26 cellular contexts compared by ENCODE assay signal in genomic region chr6:15485875-15486274, GRCh38.
DNase-seq lines count a peak whose midpoint lies in the region; ATAC-seq, FAIRE-seq and TF ChIP-seq lines count a peak whose summit lies in the region.
"Had no signal": no experiment of that assay in that cellular context is flagged by ENCODE, and none has a peak within 500 bp of the region (broad histone marks: within the 10 kb centered on the region; RNA-seq: fewer than 3 reads in every experiment).

No MANE protein-coding gene starts in this region.

- H3K4me1 ChIP-seq in right cardiac atrium (ENCODE audit: control insufficient read depth, insufficient read depth, low read length), result peaks cover 8% of the 10 kb centered on the region
- H3K4me1 ChIP-seq: ascending aorta had no signal

- TF ChIP-seq POLR2A in H54 (IDR thresholded peaks at IDR 0.05; ENCODE audit: low read depth, low read length) (no peak), GM12891 (IDR thresholded peaks at IDR 0.05; ENCODE audit: low read depth, low read length) (no peak)

- no peaks in the 10 kb centered on the region for H3K9me3 ChIP-seq in CD4-positive, alpha-beta T cell (ENCODE audit: control insufficient read depth, low read length)
- H3K9me3 ChIP-seq in right cardiac atrium (ENCODE audit: control insufficient read depth, low read length), result no peaks in the 10 kb centered on the region
- H3K9me3 ChIP-seq: ascending aorta, esophagus squamous epithelium, transverse colon had no signal

- CTCF ChIA-PET in CD4-positive, alpha-beta T cell (lab: Charles Lee), result interaction anchor here (0.7 kb wide), 2 partner anchors 108 to 735 kb away, joined by 3 read pairs; no protein-coding TSS in a partner anchor
- CTCF ChIA-PET in WTC11 (lab: Charles Lee), result interaction anchor here (0.6 kb wide), 1 partner anchor 1088 kb away, joined by 4 read pairs; no protein-coding TSS in a partner anchor

- H3K27me3 Mint-ChIP-seq in CD14-positive monocyte (ENCODE audit: low read depth in 3 of 3) (no peaks in the 10 kb centered on the region), WTC11 (ENCODE audit: low read depth) (no peaks in the 10 kb centered on the region), memory B cell (no peaks in the 10 kb centered on the region)
- no peaks in the 10 kb centered on the region for H3K27me3 Mint-ChIP-seq in CD4-positive, alpha-beta T cell
- H3K27me3 Mint-ChIP-seq: activated CD4-positive, alpha-beta T cell treated with anti-CD3 and anti-CD28 coated beads, Interleukin-2, amount 10 ng/mL, durations not matched to agents 7 days and 5 days; activated naive CD4-positive, alpha-beta T cell treated with anti-CD3 and anti-CD28 coated beads, Interleukin-2, amount 10 ng/mL, durations not matched to agents 7 days and 5 days; central memory CD8-positive, alpha-beta T cell; progenitor cell of endocrine pancreas had no signal

- 81% methylated on average over 1 of the region's 1 CpG for WGBS in right cardiac atrium

- POLR2A ChIA-PET in CD4-positive, alpha-beta T cell (lab: Charles Lee), result no interaction called here
- POLR2A ChIA-PET in WTC11 (lab: Charles Lee), result interaction anchor here (0.6 kb wide), 2 partner anchors 365 to 611 kb away, joined by 3 to 5 read pairs; no protein-coding TSS in a partner anchor

- FAIRE-seq in H54 (lab: Jason Lieb, UNC) (no peak), GM12891 (lab: Jason Lieb, UNC) (no peak)
- FAIRE-seq: GM12892 had no signal

- H3K9me3 Mint-ChIP-seq in CD14-positive monocyte (peaks cover 0 to 2% (median 0%) of the 10 kb centered on the region in 7 donors), WTC11 (no peaks in the 10 kb centered on the region), memory B cell (no peaks in the 10 kb centered on the region)
- no peaks in the 10 kb centered on the region for H3K9me3 Mint-ChIP-seq in CD4-positive, alpha-beta T cell
- H3K9me3 Mint-ChIP-seq: activated CD4-positive, alpha-beta T cell treated with anti-CD3 and anti-CD28 coated beads, Interleukin-2, amount 10 ng/mL, durations not matched to agents 7 days and 5 days; activated naive CD4-positive, alpha-beta T cell treated with anti-CD3 and anti-CD28 coated beads, Interleukin-2, amount 10 ng/mL, durations not matched to agents 7 days and 5 days; central memory CD8-positive, alpha-beta T cell; H9; neural progenitor cell had no signal

- H3K27ac Mint-ChIP-seq in CD14-positive monocyte (peak overlapping the region in 6 of 7 donors; percentile 24 to 82 (median 57)), WTC11 (peak overlapping the region; percentile 23), memory B cell (peak overlapping the region; percentile 50)
- H3K27ac Mint-ChIP-seq in CD4-positive, alpha-beta T cell, result peak overlapping the region; percentile 4
- H3K27ac Mint-ChIP-seq: activated CD4-positive, alpha-beta T cell treated with anti-CD3 and anti-CD28 coated beads, Interleukin-2, amount 10 ng/mL, durations not matched to agents 7 days and 5 days; activated naive CD4-positive, alpha-beta T cell treated with anti-CD3 and anti-CD28 coated beads, Interleukin-2, amount 10 ng/mL, durations not matched to agents 7 days and 5 days; neural progenitor cell; progenitor cell of endocrine pancreas had no signal

- no peak overlapping the region for H3K27ac ChIP-seq in CD4-positive, alpha-beta T cell (ENCODE audit: low read depth, low read length)
- no peak overlapping the region for H3K27ac ChIP-seq in right cardiac atrium (ENCODE audit: low read length)
- H3K27ac ChIP-seq: ascending aorta, esophagus squamous epithelium, neural progenitor cell, transverse colon had no signal

- intact Hi-C loops in CD14-positive monocyte (cut with micrococcal nuclease) (no loop called here), right cardiac atrium (cut with DNase I) (no loop called here)
- intact Hi-C loops in CD4-positive, alpha-beta T cell (cut with DNase I, micrococcal nuclease), result no loop called here

- TF ChIP-seq CTCF in CD14-positive monocyte (IDR thresholded peaks at IDR 0.05) (no peak), WTC11 (IDR thresholded peaks at IDR 0.05) (no peak)
- no peak for TF ChIP-seq CTCF in CD4-positive, alpha-beta T cell (IDR thresholded peaks at IDR 0.05)

- H3K36me3 Mint-ChIP-seq in CD14-positive monocyte, result peaks cover 53 to 55% of the 10 kb centered on the region in 2 donors
- peaks cover 35% of the 10 kb centered on the region for H3K36me3 Mint-ChIP-seq in CD4-positive, alpha-beta T cell (ENCODE audit: low read depth)
- H3K36me3 Mint-ChIP-seq in WTC11, result peaks cover 23% of the 10 kb centered on the region
- H3K36me3 Mint-ChIP-seq in memory B cell, result peaks cover 16% of the 10 kb centered on the region

- H3K4me3 Mint-ChIP-seq in CD14-positive monocyte (no peak overlapping the region), WTC11 (no peak overlapping the region), memory B cell (no peak overlapping the region)
- no peak overlapping the region for H3K4me3 Mint-ChIP-seq in CD4-positive, alpha-beta T cell
- H3K4me3 Mint-ChIP-seq: activated CD4-positive, alpha-beta T cell treated with anti-CD3 and anti-CD28 coated beads, Interleukin-2, amount 10 ng/mL, durations not matched to agents 7 days and 5 days; activated naive CD4-positive, alpha-beta T cell treated with anti-CD3 and anti-CD28 coated beads, Interleukin-2, amount 10 ng/mL, durations not matched to agents 7 days and 5 days; central memory CD8-positive, alpha-beta T cell; H9; neural progenitor cell had no signal

- no peaks in the 10 kb centered on the region for H3K27me3 ChIP-seq in CD4-positive, alpha-beta T cell (ENCODE audit: control insufficient read depth, insufficient read depth, low read length)
- H3K27me3 ChIP-seq in right cardiac atrium (ENCODE audit: control insufficient read depth, insufficient read depth), result no peaks in the 10 kb centered on the region
- H3K27me3 ChIP-seq: ascending aorta, esophagus squamous epithelium, neural progenitor cell, transverse colon had no signal

- ATAC-seq in CD4-positive, alpha-beta T cell (ENCODE audit: poor library complexity), result no peak
- ATAC-seq in WTC11 (no peak), memory B cell (ENCODE audit: low read depth) (no peak), right cardiac atrium (no peak), GM19035 (IDR thresholded peaks at IDR 0.05; ENCODE audit: unreplicated experiment) (no peak)
- ATAC-seq: left cardiac atrium had no signal

- H3K4me3 ChIP-seq in right cardiac atrium (ENCODE audit: low read length), result no peak overlapping the region
- H3K4me3 ChIP-seq: ascending aorta, esophagus squamous epithelium, neural progenitor cell, transverse colon had no signal

- H3K4me1 Mint-ChIP-seq in CD14-positive monocyte, result peaks cover 40% of the 10 kb centered on the region
- H3K4me1 Mint-ChIP-seq in CD4-positive, alpha-beta T cell (ENCODE audit: low read depth), result peaks cover 66% of the 10 kb centered on the region
- peaks cover 83% of the 10 kb centered on the region for H3K4me1 Mint-ChIP-seq in WTC11
- H3K4me1 Mint-ChIP-seq in memory B cell, result peaks cover 23% of the 10 kb centered on the region

- DNase-seq in CD14-positive monocyte (ENCODE audit: low spot score), result no peak
- no peak for DNase-seq in CD4-positive, alpha-beta T cell
- no peak for DNase-seq in WTC11 (ENCODE audit: low spot score)
- DNase-seq in memory B cell (ENCODE audit: low spot score in 2 of 2), result no peak
- DNase-seq in H54 (ENCODE audit: insufficient read length, low spot score), result no peak
- DNase-seq in GM12891 (ENCODE audit: insufficient read length, low spot score), result no peak
- no peak for DNase-seq in right cardiac atrium
- DNase-seq: activated CD4-positive, alpha-beta T cell treated with anti-CD3 and anti-CD28 coated beads, Interleukin-2, amount 10 ng/mL, durations not matched to agents 7 days and 5 days; activated CD8-positive, alpha-beta memory T cell treated with anti-CD3 and anti-CD28 coated beads, Interleukin-2, amount 50 U/mL, for 48 hours; activated naive CD4-positive, alpha-beta T cell treated with anti-CD3 and anti-CD28 coated beads, Interleukin-2, amount 10 ng/mL, durations not matched to agents 7 days and 5 days; DMS79; esophagus squamous epithelium; H9; left cardiac atrium; NCI-H1417; NCI-H510A treated with DMSO at 0.1 percent for 48 hours; SHP77 treated with DMSO at 0.1 percent for 48 hours; stimulated activated naive CD4-positive, alpha-beta T cell treated with Interleukin-2 at 50 U/mL for 16 hours; T-helper 1 cell; transverse colon had no signal

TF ChIP-seq in WTC11, 78 proteins besides CTCF, POLR2A, EP300 and RAD21 (continues in another document):
- TF ChIP-seq, protein P1, sequence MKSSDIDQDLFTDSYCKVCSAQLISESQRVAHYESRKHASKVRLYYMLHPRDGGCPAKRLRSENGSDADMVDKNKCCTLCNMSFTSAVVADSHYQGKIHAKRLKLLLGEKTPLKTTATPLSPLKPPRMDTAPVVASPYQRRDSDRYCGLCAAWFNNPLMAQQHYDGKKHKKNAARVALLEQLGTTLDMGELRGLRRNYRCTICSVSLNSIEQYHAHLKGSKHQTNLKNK (CRISPR knock-in tag; IDR thresholded peaks at IDR 0.05), result no peak
- TF ChIP-seq ATF1 (CRISPR knock-in tag; IDR thresholded peaks at IDR 0.05) (no peak), JAZF1 (CRISPR knock-in tag; IDR thresholded peaks at IDR 0.05) (no peak), JUN (CRISPR knock-in tag; IDR thresholded peaks at IDR 0.05) (no peak)

TF ChIP-seq in GM12891, 5 proteins besides CTCF, POLR2A, EP300 and RAD21:
- TF ChIP-seq PAX5 (IDR thresholded peaks at IDR 0.05; ENCODE audit: insufficient read depth, low read length, severe bottlenecking) (no peak), POLR2AphosphoS5 (IDR thresholded peaks at IDR 0.05; ENCODE audit: low read depth, low read length) (no peak), TAF1 (IDR thresholded peaks at IDR 0.05; ENCODE audit: low read depth, low read length) (no peak), SPI1 (IDR thresholded peaks at IDR 0.05; ENCODE audit: low read depth, low read length) (no peak)

Comparison
In these comparisons a context has a peak if more than half of its experiments do, and no peak if none do; other contexts are left out.
1. H3K27ac Mint-ChIP-seq: peak in every context shown above with its lines; median percentile 57 in CD14-positive monocyte; 50 in memory B cell; 23 in WTC11; 4 in CD4-positive, alpha-beta T cell.